In the genomic region with DNA sequence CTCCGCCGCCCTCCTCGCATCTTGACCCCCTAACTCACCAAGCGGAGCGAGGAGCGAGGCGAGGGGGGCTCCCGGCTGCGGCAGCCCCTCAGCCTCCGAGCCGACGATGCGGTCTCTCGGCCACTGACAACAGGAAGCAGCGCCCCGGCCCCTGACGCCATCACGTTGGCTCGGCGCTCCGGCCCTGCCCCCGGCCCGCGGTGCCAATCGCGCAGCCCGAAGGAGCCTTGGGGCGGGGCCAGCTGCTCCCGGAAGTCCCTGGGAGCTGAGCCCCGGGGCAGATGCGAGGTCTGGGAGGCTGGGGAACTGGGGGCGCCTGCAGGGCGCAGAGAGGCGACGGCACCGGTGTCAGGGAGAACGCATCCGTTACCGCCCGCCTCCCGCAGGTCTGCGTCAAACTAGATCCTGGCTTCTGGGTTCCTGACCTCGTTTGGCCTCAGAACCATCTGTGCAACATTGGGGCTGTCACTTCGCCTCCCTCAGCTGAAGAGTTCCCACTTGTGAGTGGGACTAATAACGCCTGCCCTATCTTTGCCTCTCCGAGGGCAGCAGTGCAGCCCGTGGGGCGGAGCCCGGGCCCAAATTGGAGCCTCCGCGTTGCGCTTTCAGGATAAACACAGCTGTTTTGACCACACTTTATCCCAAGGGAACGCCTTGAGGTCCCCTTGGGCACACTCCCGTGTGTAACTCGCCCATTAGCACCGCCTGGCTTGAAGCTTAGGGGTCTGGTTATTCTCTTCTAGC, we compare ENCODE assay signal across 8 cellular contexts.
DNase-seq lines count a peak whose midpoint lies in the region; ATAC-seq and TF ChIP-seq lines count a peak whose summit lies in the region.
"Not testable (repeated sequence)": the region's sequence is repeated elsewhere in the genome, so short reads cannot be mapped to it uniquely, and the experiment has no call there.

No MANE protein-coding gene starts in this region.

- DNase-seq in NCI-H1436 (lab: John Stamatoyannopoulos, UW) (peak; percentile 78), T-helper 9 cell (peak; percentile 74), astrocyte of the cerebellum (ENCODE audit: low read depth) (peak; percentile 23), hepatic stellate cell (ENCODE audit: low spot score) (peak; percentile 71), putamen (ENCODE audit: low spot score) (peak; percentile 73), ureter (ENCODE audit: low spot score) (peak; percentile 89)

- in situ Hi-C loops in astrocyte of the cerebellum (cut with HindIII; ENCODE audit: low sequenced_read_pairs): not testable (repeated sequence)

- not testable (repeated sequence) for TF ChIP-seq CTCF in astrocyte of the cerebellum (IDR thresholded peaks at IDR 0.05; ENCODE audit: low read depth, low read length, missing control alignments)

- ATAC-seq in GM18498 (IDR thresholded peaks at IDR 0.05; ENCODE audit: unreplicated experiment) (peak; percentile 96), HG02840 (IDR thresholded peaks at IDR 0.05; ENCODE audit: low FRiP score, unreplicated experiment) (peak; percentile 91)

- peak overlapping the region; percentile 59 for H3K4me3 ChIP-seq in astrocyte of the cerebellum (ENCODE audit: low read depth, low read length)

Comparison
In these comparisons a context has a peak if more than half of its experiments do, and no peak if none do; other contexts are left out.
1. Peak in every context shown above with its lines: DNase-seq, ATAC-seq and H3K4me3 ChIP-seq.
2. DNase-seq: peak in every context shown above with its lines; median percentile 89 in ureter; 78 in NCI-H1436; 74 in T-helper 9 cell; 73 in putamen; 71 in hepatic stellate cell; 23 in astrocyte of the cerebellum.